ENCODE assay signal across 40 cellular contexts in the genomic region with DNA sequence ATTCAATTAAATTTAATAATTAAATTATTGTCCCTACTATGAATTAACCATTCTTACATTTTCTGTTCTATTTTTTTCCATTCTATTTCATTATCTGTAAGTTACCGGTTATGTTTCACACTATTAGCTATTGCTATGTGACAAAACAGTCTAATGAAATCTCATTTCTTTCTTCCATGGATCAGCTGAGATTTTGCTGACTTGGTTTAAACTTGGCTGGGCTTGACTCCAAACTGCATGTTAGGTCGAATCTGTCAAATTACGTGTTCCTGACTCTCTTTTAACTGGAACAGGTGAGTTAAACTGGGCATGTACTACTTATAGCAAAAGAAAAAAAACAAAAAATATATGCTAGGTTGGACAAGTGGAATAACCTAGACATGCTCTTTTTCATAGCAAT.
"Had no signal": no experiment of that assay in that cellular context is flagged by ENCODE, and none has a peak within 500 bp of the region (broad histone marks: within the 10 kb centered on the region; RNA-seq: fewer than 3 reads in every experiment).

No MANE protein-coding gene starts in this region.

- H3K4me1 ChIP-seq: adrenal gland, ascending aorta, body of pancreas, breast epithelium had no signal

- H3K27ac ChIP-seq: adrenal gland, ascending aorta, body of pancreas, brain microvascular endothelial cell, breast epithelium, cardiac muscle cell had no signal

- H3K27me3 Mint-ChIP-seq: activated naive CD4-positive, alpha-beta T cell treated with anti-CD3 and anti-CD28 coated beads, Interleukin-2, amount 10 ng/mL, durations not matched to agents 7 days and 5 days; activated naive CD4-positive, alpha-beta T cell treated with anti-CD3 and anti-CD28 coated beads, Interleukin-2, amount 50 U/mL, for 24 hours; activated naive CD8-positive, alpha-beta T cell; activated naive CD8-positive, alpha-beta T cell treated with anti-CD3 and anti-CD28 coated beads for 36 hours; activated naive CD8-positive, alpha-beta T cell treated with anti-CD3 and anti-CD28 coated beads, Interleukin-2, amount 10 ng/mL, durations not matched to agents 7 days and 5 days; activated naive CD8-positive, alpha-beta T cell treated with anti-CD3 and anti-CD28 coated beads, Interleukin-2, amount 50 U/mL, for 24 hours; activated T-cell treated with anti-CD3 and anti-CD28 coated beads, Interleukin-2, amount 50 U/mL, for 24 hours; activated T-helper 17 cell treated with anti-CD3 and anti-CD28 coated beads, Interleukin-2, amount 50 U/mL, for 72 hours; central memory CD8-positive, alpha-beta T cell had no signal

- ATAC-seq: activated naive CD4-positive, alpha-beta T cell treated with anti-CD3 and anti-CD28 coated beads, Interleukin-2, amount 50 U/mL, for 72 hours; activated naive CD8-positive, alpha-beta T cell treated with anti-CD3 and anti-CD28 coated beads, Interleukin-2, amount 50 U/mL, for 24 hours; activated T-cell treated with anti-CD3 and anti-CD28 coated beads, Interleukin-2, amount 50 U/mL, for 4 hours; activated T-cell treated with anti-CD3 and anti-CD28 coated beads, Interleukin-2, amount 50 U/mL, for 72 hours; activated T-helper 17 cell treated with anti-CD3 and anti-CD28 coated beads, Interleukin-2, amount 50 U/mL, for 72 hours; body of pancreas had no signal

- DNase-seq: activated effector memory CD4-positive, alpha-beta T cell treated with anti-CD3 and anti-CD28 coated beads, Interleukin-2, amount 50 U/mL, for 16 hours; activated effector memory CD4-positive, alpha-beta T cell treated with Interleukin-2 at 50 U/mL for 16 hours; activated gamma-delta T cell; activated gamma-delta T cell treated with Interleukin-2 at 50 U/mL for 16 hours; activated naive CD4-positive, alpha-beta T cell; activated naive CD4-positive, alpha-beta T cell treated with anti-CD3 and anti-CD28 coated beads for 36 hours; activated naive CD4-positive, alpha-beta T cell treated with anti-CD3 and anti-CD28 coated beads, Interleukin-2, amount 10 ng/mL, durations not matched to agents 7 days and 5 days; activated naive CD4-positive, alpha-beta T cell treated with anti-CD3 and anti-CD28 coated beads, Interleukin-2, amount 50 U/mL, for 16 hours; activated naive CD4-positive, alpha-beta T cell treated with Interleukin-2 at 50 U/mL for 16 hours; activated naive CD8-positive, alpha-beta T cell treated with anti-CD3 and anti-CD28 coated beads for 36 hours; activated naive CD8-positive, alpha-beta T cell treated with anti-CD3 and anti-CD28 coated beads, Interleukin-2, amount 10 ng/mL, durations not matched to agents 7 days and 5 days; activated naive CD8-positive, alpha-beta T cell treated with anti-CD3 and anti-CD28 coated beads, Interleukin-2, amount 50 U/mL, for 24 hours; activated T-cell treated with anti-CD3 and anti-CD28 coated beads, Interleukin-2, amount 50 U/mL, for 1 hour; activated T-cell treated with anti-CD3 and anti-CD28 coated beads, Interleukin-2, amount 50 U/mL, for 24 hours; activated T-cell treated with anti-CD3 and anti-CD28 coated beads, Interleukin-2, amount 50 U/mL, for 4 hours; activated T-cell treated with anti-CD3 and anti-CD28 coated beads, Interleukin-2, amount 50 U/mL, for 48 hours; activated T-cell treated with anti-CD3 and anti-CD28 coated beads, Interleukin-2, amount 50 U/mL, for 72 hours; adrenal gland; amniotic stem cell; amygdala; anterior cingulate cortex; aorta; body of pancreas; brain microvascular endothelial cell; caudate nucleus; central memory CD4-positive, alpha-beta T cell; cerebellar nuclear complex had no signal

- H3K4me3 ChIP-seq: adrenal gland, ascending aorta, body of pancreas, breast epithelium, cardiac muscle cell had no signal

- H3K9me3 ChIP-seq: adrenal gland, body of pancreas had no signal

- FAIRE-seq: astrocyte, bronchial epithelial cell had no signal

- H3K4me3 Mint-ChIP-seq: activated naive CD4-positive, alpha-beta T cell treated with anti-CD3 and anti-CD28 coated beads for 36 hours; activated naive CD4-positive, alpha-beta T cell treated with anti-CD3 and anti-CD28 coated beads, Interleukin-2, amount 10 ng/mL, durations not matched to agents 7 days and 5 days; activated naive CD4-positive, alpha-beta T cell treated with anti-CD3 and anti-CD28 coated beads, Interleukin-2, amount 50 U/mL, for 24 hours; activated naive CD8-positive, alpha-beta T cell; activated naive CD8-positive, alpha-beta T cell treated with anti-CD3 and anti-CD28 coated beads for 36 hours; activated naive CD8-positive, alpha-beta T cell treated with anti-CD3 and anti-CD28 coated beads, Interleukin-2, amount 10 ng/mL, durations not matched to agents 7 days and 5 days; activated naive CD8-positive, alpha-beta T cell treated with anti-CD3 and anti-CD28 coated beads, Interleukin-2, amount 50 U/mL, for 24 hours; activated T-cell treated with anti-CD3 and anti-CD28 coated beads, Interleukin-2, amount 50 U/mL, for 24 hours; activated T-cell treated with anti-CD3 and anti-CD28 coated beads, Interleukin-2, amount 50 U/mL, for 4 hours; activated T-cell treated with anti-CD3 and anti-CD28 coated beads, Interleukin-2, amount 50 U/mL, for 72 hours; activated T-helper 1 cell treated with anti-CD3 and anti-CD28 coated beads, Interleukin-12 subunit alpha, Interleukin-12 subunit beta, Interleukin-2, Interleukin-4 antibody, amounts not matched to agents 30 ng/mL and 10 ng/mL and 1 ng/mL, durations not matched to agents 14 hours and 24 hours and 36 hours; activated T-helper 17 cell treated with anti-CD3 and anti-CD28 coated beads, Interleukin-2, amount 50 U/mL, for 72 hours; brain; central memory CD8-positive, alpha-beta T cell had no signal

- H3K27ac Mint-ChIP-seq: activated naive CD4-positive, alpha-beta T cell treated with anti-CD3 and anti-CD28 coated beads for 36 hours; activated naive CD4-positive, alpha-beta T cell treated with anti-CD3 and anti-CD28 coated beads, Interleukin-2, amount 10 ng/mL, durations not matched to agents 7 days and 5 days; activated naive CD4-positive, alpha-beta T cell treated with anti-CD3 and anti-CD28 coated beads, Interleukin-2, amount 50 U/mL, for 24 hours; activated naive CD4-positive, alpha-beta T cell treated with anti-CD3 and anti-CD28 coated beads, Interleukin-2, amount 50 U/mL, for 72 hours; activated naive CD8-positive, alpha-beta T cell; activated naive CD8-positive, alpha-beta T cell treated with anti-CD3 and anti-CD28 coated beads for 36 hours; activated naive CD8-positive, alpha-beta T cell treated with anti-CD3 and anti-CD28 coated beads, Interleukin-2, amount 10 ng/mL, durations not matched to agents 7 days and 5 days; activated naive CD8-positive, alpha-beta T cell treated with anti-CD3 and anti-CD28 coated beads, Interleukin-2, amount 50 U/mL, for 24 hours; activated T-cell treated with anti-CD3 and anti-CD28 coated beads, Interleukin-2, amount 50 U/mL, for 24 hours; activated T-cell treated with anti-CD3 and anti-CD28 coated beads, Interleukin-2, amount 50 U/mL, for 72 hours; activated T-helper 1 cell treated with anti-CD3 and anti-CD28 coated beads, Interleukin-12 subunit alpha, Interleukin-12 subunit beta, Interleukin-2, Interleukin-4 antibody, amounts not matched to agents 30 ng/mL and 10 ng/mL and 1 ng/mL, durations not matched to agents 14 hours and 24 hours and 36 hours; activated T-helper 17 cell treated with anti-CD3 and anti-CD28 coated beads, Interleukin-2, amount 50 U/mL, for 72 hours; activated T-helper 2 cell treated with anti-CD3 and anti-CD28 coated beads, Interferon-gamma antibody, Interleukin-2, Interleukin-4, amounts not matched to agents 10 μg/mL and 5 μg/mL and 100 μg/mL, durations not matched to agents 14 hours and 24 hours and 36 hours; brain had no signal

- H3K27me3 ChIP-seq: adrenal gland, ascending aorta, body of pancreas, brain microvascular endothelial cell, breast epithelium, cardiac muscle cell had no signal

- H3K36me3 Mint-ChIP-seq: activated naive CD4-positive, alpha-beta T cell treated with anti-CD3 and anti-CD28 coated beads, Interleukin-2, amount 10 ng/mL, durations not matched to agents 7 days and 5 days; activated naive CD4-positive, alpha-beta T cell treated with anti-CD3 and anti-CD28 coated beads, Interleukin-2, amount 50 U/mL, for 24 hours; activated naive CD4-positive, alpha-beta T cell treated with anti-CD3 and anti-CD28 coated beads, Interleukin-2, amount 50 U/mL, for 72 hours; activated naive CD8-positive, alpha-beta T cell; activated naive CD8-positive, alpha-beta T cell treated with anti-CD3 and anti-CD28 coated beads for 36 hours; activated naive CD8-positive, alpha-beta T cell treated with anti-CD3 and anti-CD28 coated beads, Interleukin-2, amount 10 ng/mL, durations not matched to agents 7 days and 5 days; brain had no signal

- H3K36me3 ChIP-seq: adrenal gland, ascending aorta, brain microvascular endothelial cell, breast epithelium had no signal

- H3K4me1 Mint-ChIP-seq: activated naive CD4-positive, alpha-beta T cell treated with anti-CD3 and anti-CD28 coated beads, Interleukin-2, amount 10 ng/mL, durations not matched to agents 7 days and 5 days; activated naive CD4-positive, alpha-beta T cell treated with anti-CD3 and anti-CD28 coated beads, Interleukin-2, amount 50 U/mL, for 24 hours; activated naive CD8-positive, alpha-beta T cell treated with anti-CD3 and anti-CD28 coated beads for 36 hours; activated naive CD8-positive, alpha-beta T cell treated with anti-CD3 and anti-CD28 coated beads, Interleukin-2, amount 10 ng/mL, durations not matched to agents 7 days and 5 days; activated naive CD8-positive, alpha-beta T cell treated with anti-CD3 and anti-CD28 coated beads, Interleukin-2, amount 50 U/mL, for 24 hours; activated T-helper 17 cell treated with anti-CD3 and anti-CD28 coated beads, Interleukin-2, amount 50 U/mL, for 72 hours; brain; central memory CD8-positive, alpha-beta T cell had no signal
